ENCODE assay signal across 10 cellular contexts in the genomic region with DNA sequence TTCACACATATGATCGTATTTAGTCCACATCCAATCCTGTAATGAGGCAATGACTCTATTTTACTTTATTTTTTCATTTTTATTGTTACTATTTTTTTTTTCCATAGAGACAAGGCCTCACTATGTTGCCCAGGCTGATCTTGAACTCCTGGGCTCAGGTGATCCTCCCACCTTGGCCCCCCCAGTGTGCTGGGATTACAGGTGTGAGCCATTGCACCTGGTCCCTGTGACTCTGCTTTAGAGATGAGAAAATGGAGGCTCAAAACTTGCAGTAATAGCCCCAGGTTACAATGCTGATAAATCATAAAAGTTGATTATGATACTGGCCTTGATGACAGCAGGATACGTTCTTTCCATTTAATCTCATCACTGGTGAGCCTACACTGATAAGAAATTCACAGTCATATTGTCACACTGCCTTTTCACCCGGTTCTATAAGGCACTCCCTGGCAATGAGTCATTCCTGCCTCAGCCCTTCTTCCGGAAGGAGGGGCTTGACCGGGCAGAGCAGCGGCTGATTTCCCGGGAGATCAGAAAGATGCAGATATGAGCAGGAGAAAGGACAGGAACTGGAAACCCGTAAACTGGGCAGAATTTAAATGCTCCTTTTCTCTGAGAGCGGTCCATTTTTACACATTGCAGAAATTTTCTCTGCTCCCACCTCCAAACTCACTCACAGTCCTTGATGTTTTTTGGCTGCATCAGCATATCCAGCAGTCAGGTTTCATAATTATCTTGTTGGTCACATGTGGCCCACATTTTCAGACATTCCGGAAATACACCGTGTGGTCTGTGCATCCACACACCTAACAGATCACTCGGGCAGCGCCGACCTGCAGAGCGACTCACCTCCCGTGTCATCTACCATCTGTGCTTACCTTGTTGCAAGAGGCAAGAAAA.
A peak's percentile ranks its signal among the peaks of the same experiment; 100 is the strongest.
DNase-seq lines count a peak whose midpoint lies in the region; ATAC-seq and TF ChIP-seq lines count a peak whose summit lies in the region.
"Had no signal": no experiment of that assay in that cellular context is flagged by ENCODE, and none has a peak within 500 bp of the region (broad histone marks: within the 10 kb centered on the region; RNA-seq: fewer than 3 reads in every experiment).

No MANE protein-coding gene starts in this region.

- H3K27ac ChIP-seq in breast epithelium (no peak overlapping the region), transverse colon (peak overlapping the region; percentile 75 to 85 (median 82))

- H3K9me3 Mint-ChIP-seq in MCF 10A (ENCODE audit: unreplicated experiment) (peaks cover 13% of the 10 kb centered on the region), glutamatergic neuron (ENCODE audit: unreplicated experiment) (peaks cover 2% of the 10 kb centered on the region)

- ATAC-seq in GM21360 (IDR thresholded peaks at IDR 0.05; ENCODE audit: unreplicated experiment): no peak
- ATAC-seq in GM21423 (IDR thresholded peaks at IDR 0.05; ENCODE audit: unreplicated experiment): no peak

- H3K36me3 Mint-ChIP-seq in MCF 10A (ENCODE audit: insufficient read depth, unreplicated experiment) (no peaks in the 10 kb centered on the region), glutamatergic neuron (ENCODE audit: unreplicated experiment) (no peaks in the 10 kb centered on the region)

- in situ Hi-C loops in transverse colon (cut with MboI; ENCODE audit: low pct_ligation_motif_present in 1 of 4, low pct_unique_long_range_greater_than_20kb in 1 of 4, low sequenced_read_pairs in 3 of 4): no loop called here

- TF ChIP-seq CTCF in MCF 10A (IDR thresholded peaks at IDR 0.05; ENCODE audit: unreplicated experiment) (no peak), breast epithelium (IDR thresholded peaks at IDR 0.05) (no peak), glutamatergic neuron (IDR thresholded peaks at IDR 0.05; ENCODE audit: partially characterized antibody, unreplicated experiment) (no peak), transverse colon (IDR thresholded peaks at IDR 0.05) (no peak)

- intact Hi-C loops in MCF 10A (cut with micrococcal nuclease) (loop anchor here (5.0 kb wide), 1 partner anchor 613 kb away; no protein-coding TSS in a partner anchor), breast epithelium (cut with DNase I; ENCODE audit: low total_unique reads) (no loop called here), transverse colon (cut with DNase I; ENCODE audit: low total_unique reads) (no loop called here)

- no TSS peak for BruUV-seq in MCF 10A (replicated peaks; lab: Mats Ljungman, UMichigan)

- H3K4me3 ChIP-seq in breast epithelium (no peak overlapping the region), transverse colon (no peak overlapping the region)

- peak overlapping the region; percentile 68 for H3K4me3 Mint-ChIP-seq in MCF 10A (ENCODE audit: unreplicated experiment)
- no peak overlapping the region for H3K4me3 Mint-ChIP-seq in glutamatergic neuron (ENCODE audit: unreplicated experiment)

- H3K9me3 ChIP-seq in breast epithelium (no peaks in the 10 kb centered on the region), transverse colon (no peaks in the 10 kb centered on the region)

- H3K27ac Mint-ChIP-seq in MCF 10A (ENCODE audit: low read depth, unreplicated experiment) (peak overlapping the region; percentile 17), glutamatergic neuron (ENCODE audit: unreplicated experiment) (peak overlapping the region; percentile 22)

- POLR2A ChIA-PET in MCF 10A (lab: Yijun Ruan, JAX): interaction anchor here (0.7 to 1.5 kb wide), 4 partner anchors 8 to 672 kb away, joined by 3 to 4 read pairs (median 3); no protein-coding TSS in a partner anchor

- TF ChIP-seq POLR2A in breast epithelium (IDR thresholded peaks at IDR 0.05): no peak
- peak; percentile 68 for TF ChIP-seq POLR2A in transverse colon (IDR thresholded peaks at IDR 0.05)

- peak; percentile 83 for DNase-seq in MCF 10A (ENCODE audit: unreplicated experiment)
- DNase-seq in breast epithelium (ENCODE audit: low spot score in 2 of 2): no peak
- peak; percentile 13 for DNase-seq in T1000 (lab: John Stamatoyannopoulos, UW)
- peak; percentile 52 for DNase-seq in glutamatergic neuron
- peak; percentile 80 for DNase-seq in transverse colon
- DNase-seq in NOMO-1 treated with dmso at 0.1 percent for 144 hours (lab: John Stamatoyannopoulos, UW; ENCODE audit: unreplicated experiment): no peak
- DNase-seq: activated CD4-positive, alpha-beta T cell treated with anti-CD3 and anti-CD28 coated beads, Interleukin-2, amount 50 U/mL, for 48 hours; NCI-H2029 had no signal

- WGBS in transverse colon (ENCODE audit: low coverage in 1 of 2), 2 donors: 52 to 62% methylated on average over 12 to 16 of the region's 16 CpGs

- H3K27me3 Mint-ChIP-seq in MCF 10A (ENCODE audit: insufficient read depth, unreplicated experiment) (no peaks in the 10 kb centered on the region), glutamatergic neuron (ENCODE audit: unreplicated experiment) (no peaks in the 10 kb centered on the region)

- CTCF ChIA-PET in MCF 10A (lab: Yijun Ruan, JAX): interaction anchor here (0.8 to 1.4 kb wide), 2 partner anchors 55 to 233 kb away, joined by 4 read pairs; no protein-coding TSS in a partner anchor

- H3K4me1 Mint-ChIP-seq in MCF 10A (ENCODE audit: insufficient read depth, unreplicated experiment): peaks cover 32% of the 10 kb centered on the region
- peaks cover 10% of the 10 kb centered on the region for H3K4me1 Mint-ChIP-seq in glutamatergic neuron (ENCODE audit: low read depth, unreplicated experiment)

- H3K36me3 ChIP-seq in breast epithelium (no peaks in the 10 kb centered on the region), transverse colon (no peaks in the 10 kb centered on the region)

- no peaks in the 10 kb centered on the region for H3K4me1 ChIP-seq in breast epithelium
- H3K4me1 ChIP-seq in transverse colon: peaks cover 0 to 46% (median 25%) of the 10 kb centered on the region in 4 donors

- H3K27me3 ChIP-seq in breast epithelium (no peaks in the 10 kb centered on the region), transverse colon (no peaks in the 10 kb centered on the region)

- peak; percentile 56 for TF ChIP-seq EP300 in transverse colon (IDR thresholded peaks at IDR 0.05; ENCODE audit: low read depth)

Comparison
In these comparisons a context has a peak if more than half of its experiments do, and no peak if none do; other contexts are left out.
1. DNase-seq: peak in MCF 10A (single experiment), T1000 (single experiment), glutamatergic neuron (single experiment) and transverse colon (single experiment); none in breast epithelium (0 of 2) and NOMO-1 treated with dmso at 0.1 percent for 144 hours (single experiment).
2. H3K27ac ChIP-seq: peak in transverse colon (4 of 4); none in breast epithelium (0 of 2).